Comparison of ENCODE assay signal across 1 cellular context in the genomic region with DNA sequence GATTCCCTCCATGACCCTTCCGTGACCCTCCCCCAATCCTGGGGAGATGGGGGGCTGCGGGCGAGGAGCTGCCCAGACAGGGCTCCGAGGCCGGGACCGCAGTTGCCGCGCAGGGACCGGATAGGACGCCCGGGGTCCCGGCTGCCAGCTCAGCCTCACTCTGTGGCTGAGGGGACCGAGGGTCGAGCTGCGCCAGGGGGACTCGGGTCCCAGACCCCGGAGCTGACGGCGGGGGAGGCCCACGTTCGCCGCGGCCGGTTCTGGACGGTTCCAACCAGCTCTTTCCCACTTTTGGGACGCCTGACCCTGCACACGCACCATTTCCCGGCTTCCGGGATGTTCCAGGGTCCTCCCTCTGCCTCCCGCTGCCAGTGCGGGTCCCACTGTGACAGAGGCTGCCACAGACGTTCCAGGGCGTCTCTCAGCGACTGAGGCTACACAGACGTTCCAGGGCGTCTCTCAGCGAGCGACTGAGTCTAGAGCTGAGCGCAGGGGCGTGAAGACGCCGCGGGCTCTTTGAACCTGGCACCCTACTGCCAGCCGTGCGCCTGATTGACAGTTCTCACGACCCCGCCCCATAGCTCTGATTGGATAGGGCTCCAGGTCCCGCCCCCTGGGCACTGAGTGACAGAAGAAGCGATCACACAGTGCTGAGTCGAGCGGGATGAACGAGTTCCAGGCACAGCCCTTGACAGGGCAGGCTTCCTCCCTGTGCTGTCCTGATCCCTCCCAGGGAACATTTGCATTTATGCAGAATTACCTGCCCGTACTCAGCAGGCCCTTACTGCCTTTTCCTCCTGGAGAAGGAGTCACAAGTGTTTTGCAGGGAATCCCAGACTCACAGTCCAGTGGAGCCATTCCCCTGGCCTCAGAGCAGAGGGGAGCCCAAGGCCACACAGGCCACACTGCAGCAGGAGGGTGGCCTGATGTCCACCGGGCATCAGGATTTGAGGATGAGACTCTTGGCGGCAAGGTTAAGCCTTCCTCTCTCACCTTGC.
TF ChIP-seq lines count a peak whose summit lies in the region.

ZNF563 (minus strand) TSS at position 472 of the 998 bp plus-strand sequence; CDS start at position 321, 151 bp downstream.

TF ChIP-seq in HepG2, 621 proteins besides CTCF, POLR2A, EP300 and RAD21 (continued from another document and continues in another):
- TF ChIP-seq HOMEZ (CRISPR knock-in tag; IDR thresholded peaks at IDR 0.05; ENCODE audit: low read depth) (no peak; the same call in 1 of the 2 replicates), ZNF24 (IDR thresholded peaks at IDR 0.05) (no peak), NFIC (IDR thresholded peaks at IDR 0.05; ENCODE audit: low read length) (no peak), PRDM10 (CRISPR knock-in tag; IDR thresholded peaks at IDR 0.05; ENCODE audit: low read depth) (no peak), GFI1 (CRISPR knock-in tag; IDR thresholded peaks at IDR 0.05; ENCODE audit: borderline replicate concordance) (peak; percentile 84; the same call in 1 of the 2 replicates), KLF9 (CRISPR knock-in tag; IDR thresholded peaks at IDR 0.05; ENCODE audit: low read depth) (peak; percentile 46; the same call in 1 of the 2 replicates), ZNF383 (CRISPR knock-in tag; IDR thresholded peaks at IDR 0.05; ENCODE audit: borderline replicate concordance) (0 out of 2 replicates have a peak, but pooled peaks have one; percentile 8), KDM2A (CRISPR knock-in tag; IDR thresholded peaks at IDR 0.05; ENCODE audit: borderline replicate concordance, low read depth) (peak; percentile 95), SATB2 (CRISPR knock-in tag; IDR thresholded peaks at IDR 0.05) (no peak), KLF11 (CRISPR knock-in tag; IDR thresholded peaks at IDR 0.05) (no peak), ZNF224 (CRISPR knock-in tag; IDR thresholded peaks at IDR 0.05) (no peak), TAF1 (CRISPR knock-in tag; IDR thresholded peaks at IDR 0.05) (peak; percentile 97), KAT2B (IDR thresholded peaks at IDR 0.05; ENCODE audit: borderline replicate concordance, low read depth, low read length) (no peak), ZNF652 (CRISPR knock-in tag; IDR thresholded peaks at IDR 0.05; ENCODE audit: borderline replicate concordance, low read depth) (no peak), IRX3 (CRISPR knock-in tag; IDR thresholded peaks at IDR 0.05; ENCODE audit: borderline replicate concordance, low read depth) (no peak), ZNF367 (CRISPR knock-in tag; IDR thresholded peaks at IDR 0.05; ENCODE audit: borderline replicate concordance) (no peak), HMGA1 (CRISPR knock-in tag; conservative IDR thresholded peaks at IDR 0.05) (no peak), TCF7L2 (IDR thresholded peaks at IDR 0.05; ENCODE audit: low read depth, low read length) (no peak), ZNF235 (CRISPR knock-in tag; IDR thresholded peaks at IDR 0.05; ENCODE audit: borderline replicate concordance) (no peak), MAFG (CRISPR knock-in tag; IDR thresholded peaks at IDR 0.05) (no peak), JUNB (CRISPR knock-in tag; IDR thresholded peaks at IDR 0.05; ENCODE audit: borderline replicate concordance) (no peak), THAP11 (CRISPR knock-in tag; IDR thresholded peaks at IDR 0.05) (peak; percentile 26; the same call in 1 of the 2 replicates), ZBTB20 (CRISPR knock-in tag; IDR thresholded peaks at IDR 0.05; ENCODE audit: borderline replicate concordance, low read depth) (no peak; the same call in 1 of the 2 replicates), ZNF160 (CRISPR knock-in tag; IDR thresholded peaks at IDR 0.05) (no peak), ZBTB7B (CRISPR knock-in tag; IDR thresholded peaks at IDR 0.05) (peak; percentile 23; the same call in 1 of the 2 replicates)
- TF ChIP-seq, protein P1, sequence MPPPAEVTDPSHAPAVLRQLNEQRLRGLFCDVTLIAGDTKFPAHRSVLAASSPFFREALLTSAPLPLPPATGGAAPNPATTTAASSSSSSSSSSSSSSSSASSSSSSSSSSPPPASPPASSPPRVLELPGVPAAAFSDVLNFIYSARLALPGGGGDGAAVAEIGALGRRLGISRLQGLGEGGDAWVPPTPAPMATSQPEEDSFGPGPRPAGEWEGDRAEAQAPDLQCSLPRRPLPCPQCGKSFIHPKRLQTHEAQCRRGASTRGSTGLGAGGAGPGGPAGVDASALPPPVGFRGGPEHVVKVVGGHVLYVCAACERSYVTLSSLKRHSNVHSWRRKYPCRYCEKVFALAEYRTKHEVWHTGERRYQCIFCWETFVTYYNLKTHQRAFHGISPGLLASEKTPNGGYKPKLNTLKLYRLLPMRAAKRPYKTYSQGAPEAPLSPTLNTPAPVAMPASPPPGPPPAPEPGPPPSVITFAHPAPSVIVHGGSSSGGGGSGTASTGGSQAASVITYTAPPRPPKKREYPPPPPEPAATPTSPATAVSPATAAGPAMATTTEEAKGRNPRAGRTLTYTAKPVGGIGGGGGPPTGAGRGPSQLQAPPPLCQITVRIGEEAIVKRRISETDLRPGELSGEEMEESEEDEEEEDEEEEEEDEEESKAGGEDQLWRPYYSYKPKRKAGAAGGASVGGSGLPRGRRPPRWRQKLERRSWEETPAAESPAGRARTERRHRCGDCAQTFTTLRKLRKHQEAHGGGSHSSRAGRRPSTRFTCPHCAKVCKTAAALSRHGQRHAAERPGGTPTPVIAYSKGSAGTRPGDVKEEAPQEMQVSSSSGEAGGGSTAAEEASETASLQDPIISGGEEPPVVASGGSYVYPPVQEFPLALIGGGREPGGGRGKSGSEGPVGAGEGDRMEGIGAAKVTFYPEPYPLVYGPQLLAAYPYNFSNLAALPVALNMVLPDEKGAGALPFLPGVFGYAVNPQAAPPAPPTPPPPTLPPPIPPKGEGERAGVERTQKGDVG (CRISPR knock-in tag; IDR thresholded peaks at IDR 0.05; ENCODE audit: borderline replicate concordance) = no peak
- TF ChIP-seq, protein P2, sequence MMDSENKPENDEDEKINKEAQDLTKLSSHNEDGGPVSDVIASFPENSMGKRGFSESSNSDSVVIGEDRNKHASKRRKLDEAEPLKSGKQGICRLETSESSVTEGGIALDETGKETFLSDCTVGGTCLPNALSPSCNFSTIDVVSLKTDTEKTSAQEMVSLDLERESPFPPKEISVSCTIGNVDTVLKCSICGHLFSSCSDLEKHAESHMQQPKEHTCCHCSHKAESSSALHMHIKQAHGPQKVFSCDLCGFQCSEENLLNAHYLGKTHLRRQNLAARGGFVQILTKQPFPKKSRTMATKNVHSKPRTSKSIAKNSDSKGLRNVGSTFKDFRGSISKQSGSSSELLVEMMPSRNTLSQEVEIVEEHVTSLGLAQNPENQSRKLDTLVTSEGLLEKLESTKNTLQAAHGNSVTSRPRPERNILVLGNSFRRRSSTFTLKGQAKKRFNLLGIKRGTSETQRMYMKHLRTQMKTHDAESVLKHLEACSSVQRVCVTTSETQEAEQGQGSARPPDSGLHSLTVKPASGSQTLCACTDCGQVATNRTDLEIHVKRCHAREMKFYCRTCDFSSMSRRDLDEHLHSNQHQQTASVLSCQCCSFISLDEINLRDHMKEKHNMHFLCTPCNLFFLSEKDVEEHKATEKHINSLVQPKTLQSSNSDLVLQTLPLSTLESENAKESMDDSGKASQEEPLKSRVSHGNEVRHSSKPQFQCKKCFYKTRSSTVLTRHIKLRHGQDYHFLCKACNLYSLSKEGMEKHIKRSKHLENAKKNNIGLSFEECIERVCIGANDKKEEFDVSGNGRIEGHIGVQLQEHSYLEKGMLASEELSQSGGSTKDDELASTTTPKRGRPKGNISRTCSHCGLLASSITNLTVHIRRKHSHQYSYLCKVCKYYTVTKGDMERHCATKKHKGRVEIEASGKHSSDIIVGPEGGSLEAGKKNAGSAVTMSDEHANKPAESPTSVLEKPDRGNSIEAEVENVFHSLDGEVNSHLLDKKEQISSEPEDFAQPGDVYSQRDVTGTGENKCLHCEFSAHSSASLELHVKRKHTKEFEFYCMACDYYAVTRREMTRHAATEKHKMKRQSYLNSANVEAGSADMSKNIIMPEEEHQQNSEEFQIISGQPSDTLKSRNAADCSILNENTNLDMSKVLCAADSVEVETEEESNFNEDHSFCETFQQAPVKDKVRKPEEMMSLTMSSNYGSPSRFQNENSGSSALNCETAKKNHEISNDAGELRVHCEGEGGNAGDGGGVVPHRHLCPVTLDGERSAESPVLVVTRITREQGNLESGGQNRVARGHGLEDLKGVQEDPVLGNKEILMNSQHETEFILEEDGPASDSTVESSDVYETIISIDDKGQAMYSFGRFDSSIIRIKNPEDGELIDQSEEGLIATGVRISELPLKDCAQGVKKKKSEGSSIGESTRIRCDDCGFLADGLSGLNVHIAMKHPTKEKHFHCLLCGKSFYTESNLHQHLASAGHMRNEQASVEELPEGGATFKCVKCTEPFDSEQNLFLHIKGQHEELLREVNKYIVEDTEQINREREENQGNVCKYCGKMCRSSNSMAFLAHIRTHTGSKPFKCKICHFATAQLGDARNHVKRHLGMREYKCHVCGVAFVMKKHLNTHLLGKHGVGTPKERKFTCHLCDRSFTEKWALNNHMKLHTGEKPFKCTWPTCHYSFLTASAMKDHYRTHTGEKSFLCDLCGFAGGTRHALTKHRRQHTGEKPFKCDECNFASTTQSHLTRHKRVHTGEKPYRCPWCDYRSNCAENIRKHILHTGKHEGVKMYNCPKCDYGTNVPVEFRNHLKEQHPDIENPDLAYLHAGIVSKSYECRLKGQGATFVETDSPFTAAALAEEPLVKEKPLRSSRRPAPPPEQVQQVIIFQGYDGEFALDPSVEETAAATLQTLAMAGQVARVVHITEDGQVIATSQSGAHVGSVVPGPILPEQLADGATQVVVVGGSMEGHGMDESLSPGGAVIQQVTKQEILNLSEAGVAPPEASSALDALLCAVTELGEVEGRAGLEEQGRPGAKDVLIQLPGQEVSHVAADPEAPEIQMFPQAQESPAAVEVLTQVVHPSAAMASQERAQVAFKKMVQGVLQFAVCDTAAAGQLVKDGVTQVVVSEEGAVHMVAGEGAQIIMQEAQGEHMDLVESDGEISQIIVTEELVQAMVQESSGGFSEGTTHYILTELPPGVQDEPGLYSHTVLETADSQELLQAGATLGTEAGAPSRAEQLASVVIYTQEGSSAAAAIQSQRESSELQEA (CRISPR knock-in tag; IDR thresholded peaks at IDR 0.05; ENCODE audit: not compliant biosample characterization) = no peak
- TF ChIP-seq, protein P3, sequence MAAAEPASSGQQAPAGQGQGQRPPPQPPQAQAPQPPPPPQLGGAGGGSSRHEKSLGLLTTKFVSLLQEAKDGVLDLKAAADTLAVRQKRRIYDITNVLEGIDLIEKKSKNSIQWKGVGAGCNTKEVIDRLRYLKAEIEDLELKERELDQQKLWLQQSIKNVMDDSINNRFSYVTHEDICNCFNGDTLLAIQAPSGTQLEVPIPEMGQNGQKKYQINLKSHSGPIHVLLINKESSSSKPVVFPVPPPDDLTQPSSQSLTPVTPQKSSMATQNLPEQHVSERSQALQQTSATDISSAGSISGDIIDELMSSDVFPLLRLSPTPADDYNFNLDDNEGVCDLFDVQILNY (CRISPR knock-in tag; conservative IDR thresholded peaks at IDR 0.05) = peak; percentile 72; the same call in 1 of the 2 replicates
- TF ChIP-seq, protein P4, sequence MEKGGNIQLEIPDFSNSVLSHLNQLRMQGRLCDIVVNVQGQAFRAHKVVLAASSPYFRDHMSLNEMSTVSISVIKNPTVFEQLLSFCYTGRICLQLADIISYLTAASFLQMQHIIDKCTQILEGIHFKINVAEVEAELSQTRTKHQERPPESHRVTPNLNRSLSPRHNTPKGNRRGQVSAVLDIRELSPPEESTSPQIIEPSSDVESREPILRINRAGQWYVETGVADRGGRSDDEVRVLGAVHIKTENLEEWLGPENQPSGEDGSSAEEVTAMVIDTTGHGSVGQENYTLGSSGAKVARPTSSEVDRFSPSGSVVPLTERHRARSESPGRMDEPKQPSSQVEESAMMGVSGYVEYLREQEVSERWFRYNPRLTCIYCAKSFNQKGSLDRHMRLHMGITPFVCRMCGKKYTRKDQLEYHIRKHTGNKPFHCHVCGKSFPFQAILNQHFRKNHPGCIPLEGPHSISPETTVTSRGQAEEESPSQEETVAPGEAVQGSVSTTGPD (CRISPR knock-in tag; IDR thresholded peaks at IDR 0.05) = no peak
- TF ChIP-seq, protein P5, sequence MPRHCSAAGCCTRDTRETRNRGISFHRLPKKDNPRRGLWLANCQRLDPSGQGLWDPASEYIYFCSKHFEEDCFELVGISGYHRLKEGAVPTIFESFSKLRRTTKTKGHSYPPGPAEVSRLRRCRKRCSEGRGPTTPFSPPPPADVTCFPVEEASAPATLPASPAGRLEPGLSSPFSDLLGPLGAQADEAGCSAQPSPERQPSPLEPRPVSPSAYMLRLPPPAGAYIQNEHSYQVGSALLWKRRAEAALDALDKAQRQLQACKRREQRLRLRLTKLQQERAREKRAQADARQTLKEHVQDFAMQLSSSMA (CRISPR knock-in tag; IDR thresholded peaks at IDR 0.05) = no peak
